In genomic region chr15:43276563-43277200, GRCh38 we compare ENCODE assay signal across 21 cellular contexts. TPM values are rescaled to one million over a fixed set of nuclear protein-coding genes. Genes with fewer than 3 reads are reported as not detected.
DNase-seq lines count a peak whose midpoint lies in the region; ATAC-seq and TF ChIP-seq lines count a peak whose summit lies in the region.
"Had no signal": no experiment of that assay in that cellular context is flagged by ENCODE, and none has a peak within 500 bp of the region (broad histone marks: within the 10 kb centered on the region; RNA-seq: fewer than 3 reads in every experiment).

No MANE protein-coding gene starts in this region.

- ATAC-seq in memory B cell (ENCODE audit: low read depth) (peak; percentile 31), gastrocnemius medialis (no peak)
- ATAC-seq: Panc1 had no signal

- H3K36me3 Mint-ChIP-seq in MCF 10A (ENCODE audit: insufficient read depth, unreplicated experiment), result no peaks in the 10 kb centered on the region
- H3K36me3 Mint-ChIP-seq in memory B cell, result peaks cover 1% of the 10 kb centered on the region
- H3K36me3 Mint-ChIP-seq: CD14-positive monocyte had no signal

- H3K9me3 Mint-ChIP-seq in MCF 10A (ENCODE audit: unreplicated experiment), result no peaks in the 10 kb centered on the region
- no peaks in the 10 kb centered on the region for H3K9me3 Mint-ChIP-seq in memory B cell

- TF ChIP-seq CTCF in breast epithelium (IDR thresholded peaks at IDR 0.05), result no peak
- TF ChIP-seq CTCF in MCF 10A (IDR thresholded peaks at IDR 0.05; ENCODE audit: unreplicated experiment), result no peak
- TF ChIP-seq CTCF in gastrocnemius medialis (IDR thresholded peaks at IDR 0.05 in 4 of 5, conservative IDR thresholded peaks at IDR 0.05 in 1 of 5), result no peak

- H3K4me1 Mint-ChIP-seq in MCF 10A (ENCODE audit: insufficient read depth, unreplicated experiment), result peaks cover 6% of the 10 kb centered on the region
- peaks cover 15% of the 10 kb centered on the region for H3K4me1 Mint-ChIP-seq in memory B cell
- H3K4me1 Mint-ChIP-seq: CD14-positive monocyte had no signal

- BruUV-seq in MCF 10A (replicated peaks; lab: Mats Ljungman, UMichigan), result no TSS peak

- no peaks in the 10 kb centered on the region for H3K4me1 ChIP-seq in breast epithelium
- peaks cover 46 to 53% of the 10 kb centered on the region in 2 donors for H3K4me1 ChIP-seq in gastrocnemius medialis

- H3K27ac ChIP-seq in breast epithelium (peak overlapping the region; percentile 85 to 87), gastrocnemius medialis (peak overlapping the region; percentile 65 to 85 (median 81))

- DNase-seq in breast epithelium (ENCODE audit: low spot score in 2 of 2) (no peak), MCF 10A (ENCODE audit: unreplicated experiment) (no peak), memory B cell (ENCODE audit: low spot score in 2 of 2) (no peak), gastrocnemius medialis (no peak), DMS79 treated with DMSO at 0.1 percent for 48 hours (lab: John Stamatoyannopoulos, UW) (no peak), DMS53 (lab: John Stamatoyannopoulos, UW) (no peak)
- DNase-seq in NK-92 treated with Interleukin-12 subunit alpha and Interleukin-12 subunit beta, amount 100 ng/mL, for 24 hours (lab: John Stamatoyannopoulos, UW), result no peak
- DNase-seq: 8988T, H9, HFFc6, Kasumi-1, MG63, NCI-H1417, NCI-H1694 treated with DMSO at 0.1 percent for 48 hours, NCI-H2227 treated with DMSO at 0.1 percent for 48 hours, NCI-H510A, NCI-H748 treated with DMSO at 0.1 percent for 48 hours, SIG-M5, SK-N-SH had no signal

- H3K27me3 Mint-ChIP-seq in MCF 10A (ENCODE audit: insufficient read depth, unreplicated experiment), result peaks cover 32% of the 10 kb centered on the region
- no peaks in the 10 kb centered on the region for H3K27me3 Mint-ChIP-seq in memory B cell

- no peaks in the 10 kb centered on the region for H3K36me3 ChIP-seq in breast epithelium
- H3K36me3 ChIP-seq in gastrocnemius medialis, result no peaks in the 10 kb centered on the region
- H3K36me3 ChIP-seq: MG63 had no signal

- H3K27me3 ChIP-seq in breast epithelium (no peaks in the 10 kb centered on the region), gastrocnemius medialis (no peaks in the 10 kb centered on the region)
- H3K27me3 ChIP-seq: MG63 had no signal

- in situ Hi-C loops in gastrocnemius medialis (cut with MboI; ENCODE audit: low sequenced_read_pairs in 4 of 4), result no loop called here

- POLR2A ChIA-PET in MCF 10A (lab: Yijun Ruan, JAX), result interaction anchor here (0.7 to 2.0 kb wide), 3 partner anchors 16 to 888 kb away, joined by 3 to 9 read pairs (median 3); no protein-coding TSS in a partner anchor

- H3K27ac Mint-ChIP-seq in MCF 10A (ENCODE audit: low read depth, unreplicated experiment) (no peak overlapping the region), memory B cell (peak overlapping the region; percentile 55)
- H3K27ac Mint-ChIP-seq: CD14-positive monocyte, H9, HFFc6 had no signal

- CTCF ChIA-PET in MCF 10A (lab: Yijun Ruan, JAX), result interaction anchor here (0.5 to 1.7 kb wide), 4 partner anchors 9 to 51 kb away, joined by 3 to 12 read pairs (median 5); no protein-coding TSS in a partner anchor

- H3K4me3 Mint-ChIP-seq in MCF 10A (ENCODE audit: unreplicated experiment) (no peak overlapping the region), memory B cell (no peak overlapping the region)
- H3K4me3 Mint-ChIP-seq: CD14-positive monocyte, HFFc6 had no signal

- intact Hi-C loops in breast epithelium (cut with DNase I; ENCODE audit: low total_unique reads) (loop anchor here (5.0 kb wide), 1 partner anchor 44 kb away; no protein-coding TSS in a partner anchor), MCF 10A (cut with micrococcal nuclease) (no loop called here), gastrocnemius medialis (cut with DNase I; ENCODE audit: low total_unique reads) (loop anchor here (2.0 to 10.0 kb wide), 2 partner anchors 38 to 172 kb away; partner anchors contain the start of gene UBR1)

- H3K4me3 ChIP-seq in breast epithelium, result no peak overlapping the region
- no peak overlapping the region for H3K4me3 ChIP-seq in gastrocnemius medialis
- H3K4me3 ChIP-seq: MG63 had no signal

- H3K9me3 ChIP-seq in breast epithelium, result no peaks in the 10 kb centered on the region
- H3K9me3 ChIP-seq in gastrocnemius medialis, result no peaks in the 10 kb centered on the region
- H3K9me3 ChIP-seq: SK-N-SH had no signal

- TF ChIP-seq POLR2A in breast epithelium (IDR thresholded peaks at IDR 0.05), result no peak
- no peak for TF ChIP-seq POLR2A in gastrocnemius medialis (IDR thresholded peaks at IDR 0.05)

RNA-seq across cellular contexts. Expression of gene TGM5, which starts 10.0 kb away (rescaled TPM):
- total RNA-seq in breast epithelium (1 to 10 TPM; 1.6 to 3.1 (median 2.7) TPM), MCF 10A (2022) (0.12 TPM in 1 of 2 replicates, not detected in the other), gastrocnemius medialis (1 to 10 TPM in 1 of 4 donors, not detected in 3; 1.4 TPM)
- total RNA-seq: H9, HFFc6 had no signal

RNA-seq across cellular contexts. Expression of gene TGM7, which starts 25.4 kb away (rescaled TPM):
- total RNA-seq in breast epithelium (not detected), MCF 10A (2022) (not detected in 2 replicates), gastrocnemius medialis (1 to 10 TPM in 1 of 4 donors, under 1 TPM in 1, not detected in 2; 0.83 to 3.3 TPM)
- total RNA-seq: H9, HFFc6 had no signal

RNA-seq across cellular contexts. Expression of gene LCMT2, which starts 53.7 kb away (rescaled TPM):
- 1 to 10 TPM; 3.8 to 9.5 (median 6.6) TPM for total RNA-seq in breast epithelium
- 8.7 and 9.8 TPM in 2 replicates for total RNA-seq in MCF 10A (2022)
- 1 to 10 TPM; 3.0 to 6.2 (median 5.3) TPM for total RNA-seq in gastrocnemius medialis

RNA-seq across cellular contexts. Expression of gene EPB42, which starts 55.9 kb away (rescaled TPM):
- total RNA-seq in breast epithelium, result 1 to 10 TPM in 1 of 3 donors, under 1 TPM in 1, not detected in 1; 0.29 to 1.9 TPM
- not detected in 2 replicates for total RNA-seq in MCF 10A (2022)
- not detected for total RNA-seq in gastrocnemius medialis
- total RNA-seq: H9, HFFc6 had no signal
